Comparison of ENCODE assay signal across 16 cellular contexts in the genomic region with DNA sequence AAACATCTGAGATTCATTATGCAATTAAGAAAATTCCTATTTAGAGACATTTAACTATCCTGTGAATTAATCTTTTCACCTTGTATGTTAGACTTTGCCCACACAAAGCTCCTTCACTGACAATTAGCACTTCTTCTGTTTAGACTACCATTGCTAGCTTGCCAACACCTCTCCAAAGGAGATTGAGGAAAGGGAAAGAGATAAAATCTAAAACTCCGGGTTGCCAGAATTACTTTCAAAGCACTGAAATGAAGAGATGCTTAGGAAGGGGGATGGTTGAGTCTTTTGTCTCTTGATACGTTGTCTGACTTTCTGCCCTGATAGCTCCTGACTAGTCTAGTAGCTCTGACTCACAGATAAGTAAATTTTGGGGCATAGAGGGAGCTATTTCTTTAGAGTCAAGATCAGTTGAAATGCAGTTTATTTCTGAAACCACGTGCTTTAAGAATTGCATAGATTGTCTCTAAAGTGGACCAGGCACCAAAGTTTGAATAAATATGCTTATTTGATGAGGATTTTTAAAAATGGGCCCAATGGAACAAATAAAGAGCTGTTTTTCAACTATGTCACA.
DNase-seq lines count a peak whose midpoint lies in the region; ATAC-seq and TF ChIP-seq lines count a peak whose summit lies in the region.
"Had no signal": no experiment of that assay in that cellular context is flagged by ENCODE, and none has a peak within 500 bp of the region (broad histone marks: within the 10 kb centered on the region; RNA-seq: fewer than 3 reads in every experiment).

No MANE protein-coding gene starts in this region.

- H3K27ac ChIP-seq in GM23338 (ENCODE audit: low read depth) (no peak overlapping the region), PC-9 (no peak overlapping the region), testis (no peak overlapping the region)
- H3K27ac ChIP-seq: esophagus squamous epithelium had no signal

- peaks cover 12% of the 10 kb centered on the region for H3K9me3 Mint-ChIP-seq in GM23338
- H3K9me3 Mint-ChIP-seq in stimulated activated memory B cell treated with anti-CD40 and anti-IgM and Interleukin-4, amounts not matched to agents 10 μg/mL and 1 μg/mL and 100 μg/mL, for 72 hours, result peaks cover 6% of the 10 kb centered on the region
- H3K9me3 Mint-ChIP-seq: stimulated activated naive CD8-positive, alpha-beta T cell treated with anti-CD3 and anti-CD28 coated beads, Interleukin-15, Interleukin-2, amounts not matched to agents 100 ng/mL and 50 ng/mL, for 24 hours had no signal

- peaks cover 3% of the 10 kb centered on the region; the same call in 1 of the 2 replicates for H3K4me1 ChIP-seq in GM23338 (ENCODE audit: insufficient read depth)
- no peaks in the 10 kb centered on the region for H3K4me1 ChIP-seq in PC-9 (replicated peaks; ENCODE audit: insufficient read depth)
- H3K4me1 ChIP-seq in testis, result no peaks in the 10 kb centered on the region
- H3K4me1 ChIP-seq: esophagus squamous epithelium had no signal

- ATAC-seq in GM23338, result no peak; the same call in 2 of the 3 replicates
- ATAC-seq in stimulated activated memory B cell treated with anti-CD40 and anti-IgM and Interleukin-4, amounts not matched to agents 10 μg/mL and 1 μg/mL and 100 μg/mL, for 72 hours, result no peak
- ATAC-seq: HCT116 had no signal

- no peaks in the 10 kb centered on the region for H3F3A ChIP-seq in GM23338 (replicated peaks; ENCODE audit: low read depth)
- no peaks in the 10 kb centered on the region for H3F3A ChIP-seq in PC-9 (ENCODE audit: insufficient read depth, low read depth)

- 41 to 53% methylated on average over 3 of the region's 3 CpGs for WGBS in testis, 2 donors

- H2AFZ ChIP-seq in GM23338 (peak overlapping the region; percentile 72), PC-9 (no peak overlapping the region)

- CTCF ChIA-PET in PC-9 (lab: Charles Lee), result no interaction called here

- TF ChIP-seq CTCF in GM23338 (conservative IDR thresholded peaks at IDR 0.05; ENCODE audit: low read depth in 2 of 2), result peak; percentile 24 to 39; a peak in 3 of 4 replicates
- peak; percentile 33 for TF ChIP-seq CTCF in fibroblast of mammary gland (conservative IDR thresholded peaks at IDR 0.05; ENCODE audit: control insufficient read depth, insufficient read depth, low read depth, low read length)
- no peak for TF ChIP-seq CTCF in PC-9 (conservative IDR thresholded peaks at IDR 0.05)
- no peak for TF ChIP-seq CTCF in testis (IDR thresholded peaks at IDR 0.05)

- DNase-seq in A172 (ENCODE audit: low spot score), result peak; percentile 2
- peak; percentile 30 for DNase-seq in GM23338 (ENCODE audit: low spot score)
- DNase-seq in RPMI8226, result peak; percentile 7
- DNase-seq in fibroblast of mammary gland (ENCODE audit: low read depth), result peak; percentile 54
- DNase-seq in PC-9, result no peak
- no peak for DNase-seq in activated naive CD4-positive, alpha-beta T cell treated with anti-CD3 and anti-CD28 coated beads, Interleukin-2, amount 50 U/mL, for 16 hours
- no peak for DNase-seq in testis
- DNase-seq: activated CD4-positive, alpha-beta T cell treated with anti-CD3 and anti-CD28 coated beads for 4 hours; AML-193; central memory CD4-positive, alpha-beta T cell; esophagus squamous epithelium; NCI-H187 treated with DMSO at 0.1 percent for 48 hours; NK-92 treated with Interleukin-12 subunit alpha and Interleukin-12 subunit beta, amount 100 ng/mL, for 24 hours had no signal

- H3K9me2 ChIP-seq in GM23338 (ENCODE audit: insufficient read depth) (no peaks in the 10 kb centered on the region), PC-9 (ENCODE audit: insufficient read depth) (no peaks in the 10 kb centered on the region)

- intact Hi-C loops in PC-9 (cut with micrococcal nuclease; ENCODE audit: unreplicated experiment) (no loop called here), testis (cut with DNase I; ENCODE audit: low total_unique reads) (no loop called here)

- H3K36me3 ChIP-seq in GM23338 (ENCODE audit: insufficient read depth), result no peaks in the 10 kb centered on the region
- H3K36me3 ChIP-seq in PC-9 (ENCODE audit: low read depth), result no peaks in the 10 kb centered on the region
- H3K36me3 ChIP-seq in testis (ENCODE audit: low read depth, missing control alignments), result no peaks in the 10 kb centered on the region
- H3K36me3 ChIP-seq: esophagus squamous epithelium had no signal

- H4K20me1 ChIP-seq in GM23338 (replicated peaks; ENCODE audit: insufficient read depth) (no peaks in the 10 kb centered on the region), PC-9 (ENCODE audit: insufficient read depth) (no peaks in the 10 kb centered on the region)

- no TSS peak for BruUV-seq in PC-9 (replicated peaks; lab: Mats Ljungman, UMichigan)

- H3K36me3 Mint-ChIP-seq in GM23338 (ENCODE audit: low read depth), result peaks cover 12% of the 10 kb centered on the region
- H3K36me3 Mint-ChIP-seq in stimulated activated memory B cell treated with anti-CD40 and anti-IgM and Interleukin-4, amounts not matched to agents 10 μg/mL and 1 μg/mL and 100 μg/mL, for 72 hours, result no peaks in the 10 kb centered on the region

- no peak overlapping the region for H3K4me3 Mint-ChIP-seq in GM23338
- H3K4me3 Mint-ChIP-seq in stimulated activated memory B cell treated with anti-CD40 and anti-IgM and Interleukin-4, amounts not matched to agents 10 μg/mL and 1 μg/mL and 100 μg/mL, for 72 hours, result no peak overlapping the region
- H3K4me3 Mint-ChIP-seq: stimulated activated naive CD8-positive, alpha-beta T cell treated with anti-CD3 and anti-CD28 coated beads, Interleukin-15, Interleukin-2, amounts not matched to agents 100 ng/mL and 50 ng/mL, for 24 hours had no signal

- no peak for TF ChIP-seq POLR2A in testis (IDR thresholded peaks at IDR 0.05)

- H3K79me2 ChIP-seq in GM23338 (replicated peaks; ENCODE audit: insufficient read depth), result no peaks in the 10 kb centered on the region
- no peaks in the 10 kb centered on the region for H3K79me2 ChIP-seq in PC-9 (ENCODE audit: low read depth)

- H3K27ac Mint-ChIP-seq in GM23338, result no peak overlapping the region
- H3K27ac Mint-ChIP-seq in stimulated activated memory B cell treated with anti-CD40 and anti-IgM and Interleukin-4, amounts not matched to agents 10 μg/mL and 1 μg/mL and 100 μg/mL, for 72 hours, result no peak overlapping the region
- H3K27ac Mint-ChIP-seq: stimulated activated naive CD8-positive, alpha-beta T cell treated with anti-CD3 and anti-CD28 coated beads, Interleukin-15, Interleukin-2, amounts not matched to agents 100 ng/mL and 50 ng/mL, for 24 hours had no signal

- peaks cover 6% of the 10 kb centered on the region; the same call in 2 of the 3 replicates for H3K4me1 Mint-ChIP-seq in GM23338
- no peaks in the 10 kb centered on the region for H3K4me1 Mint-ChIP-seq in stimulated activated memory B cell treated with anti-CD40 and anti-IgM and Interleukin-4, amounts not matched to agents 10 μg/mL and 1 μg/mL and 100 μg/mL, for 72 hours

- H3K27me3 Mint-ChIP-seq in GM23338 (ENCODE audit: insufficient read depth, low read depth, poor library complexity), result no peaks in the 10 kb centered on the region
- no peaks in the 10 kb centered on the region for H3K27me3 Mint-ChIP-seq in stimulated activated memory B cell treated with anti-CD40 and anti-IgM and Interleukin-4, amounts not matched to agents 10 μg/mL and 1 μg/mL and 100 μg/mL, for 72 hours

- no peaks in the 10 kb centered on the region for H3K9me3 ChIP-seq in PC-9 (ENCODE audit: insufficient read depth, low read depth)
- H3K9me3 ChIP-seq in testis, result no peaks in the 10 kb centered on the region
- H3K9me3 ChIP-seq: esophagus squamous epithelium had no signal

- H3K4me3 ChIP-seq in GM23338 (no peak overlapping the region), fibroblast of mammary gland (ENCODE audit: control insufficient read depth, low read depth, low read length) (no peak overlapping the region), PC-9 (no peak overlapping the region), testis (no peak overlapping the region)
- H3K4me3 ChIP-seq: esophagus squamous epithelium had no signal

- H3K27me3 ChIP-seq in GM23338 (ENCODE audit: insufficient read depth) (no peaks in the 10 kb centered on the region), PC-9 (ENCODE audit: insufficient read depth, low read depth) (no peaks in the 10 kb centered on the region), testis (no peaks in the 10 kb centered on the region)
- H3K27me3 ChIP-seq: esophagus squamous epithelium had no signal

- POLR2A ChIA-PET in PC-9 (lab: Charles Lee; ENCODE audit: unreplicated experiment), result no interaction called here

- H3K4me2 ChIP-seq in GM23338 (no peak overlapping the region), PC-9 (no peak overlapping the region)

TF ChIP-seq in GM23338, 12 proteins besides CTCF, POLR2A, EP300 and RAD21:
- TF ChIP-seq JUNB (IDR thresholded peaks at IDR 0.05; ENCODE audit: unreplicated experiment), result no peak
- no peak for TF ChIP-seq NANOG (IDR thresholded peaks at IDR 0.05; ENCODE audit: borderline replicate concordance)
- no peak for TF ChIP-seq STAT1 (IDR thresholded peaks at IDR 0.05; ENCODE audit: unreplicated experiment)
- TF ChIP-seq ZNF114 (CRISPR knock-in tag; IDR thresholded peaks at IDR 0.05), result no peak

Comparison
In these comparisons a context has a peak if more than half of its experiments do, and no peak if none do; other contexts are left out.
1. DNase-seq: peak in A172 (single experiment), GM23338 (single experiment), RPMI8226 (single experiment) and fibroblast of mammary gland (single experiment); none in PC-9 (0 of 2), activated naive CD4-positive, alpha-beta T cell treated with anti-CD3 and anti-CD28 coated beads, Interleukin-2, amount 50 U/mL, for 16 hours (single experiment) and testis (single experiment).
2. CTCF ChIP-seq: peak in GM23338 (2 of 2) and fibroblast of mammary gland (single experiment); none in PC-9 (single experiment) and testis (0 of 3).